9 cellular contexts compared by ENCODE assay signal in the genomic region with DNA sequence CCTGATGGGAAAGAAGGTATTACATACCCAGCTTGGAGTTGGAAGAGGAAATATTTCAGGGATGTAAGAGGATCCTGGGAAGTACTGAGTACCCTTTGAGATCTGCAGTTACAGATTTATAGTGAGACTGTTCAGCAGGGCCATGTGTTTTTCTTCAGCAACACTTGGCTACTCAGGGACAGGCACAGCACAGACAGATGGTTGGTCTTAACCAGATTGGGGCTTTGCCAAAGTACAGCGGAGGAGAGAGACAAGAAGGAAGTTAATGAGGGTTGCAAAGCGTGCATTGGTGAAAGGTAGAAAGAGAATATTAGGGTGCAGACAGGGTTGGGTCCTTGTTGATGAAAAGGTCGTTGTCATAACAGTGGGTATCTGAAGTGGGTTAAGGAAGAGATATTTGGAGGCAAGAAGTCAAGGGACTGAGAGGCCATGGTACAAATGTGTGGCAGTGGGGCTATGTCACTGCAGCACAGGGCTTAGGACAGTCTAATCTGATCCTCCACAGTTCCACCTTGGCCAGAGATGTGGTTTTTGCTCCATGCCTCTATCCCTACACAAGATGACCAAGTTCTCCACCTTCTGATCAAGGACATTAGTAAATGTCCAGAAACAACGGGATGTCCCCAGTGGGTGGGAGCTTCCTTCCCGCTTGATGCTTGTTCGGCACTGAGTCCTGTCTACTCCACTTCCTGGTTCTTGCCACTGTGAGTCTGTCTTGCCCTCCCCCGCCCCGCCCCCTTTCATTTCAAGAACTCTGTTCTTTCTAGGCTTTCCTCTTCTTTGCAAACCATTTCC. TPM values are rescaled to one million over a fixed set of nuclear protein-coding genes. Genes with fewer than 3 reads are reported as not detected.
DNase-seq lines count a peak whose midpoint lies in the region; ATAC-seq, FAIRE-seq and TF ChIP-seq lines count a peak whose summit lies in the region.
"Had no signal": no experiment of that assay in that cellular context is flagged by ENCODE, and none has a peak within 500 bp of the region (broad histone marks: within the 10 kb centered on the region; RNA-seq: fewer than 3 reads in every experiment).

No MANE protein-coding gene starts in this region.

- no peak for DNase-seq in activated B cell treated with CpG ODN at 0.5 μM for 24 hours
- peak; percentile 51 to 59 for DNase-seq in stimulated activated CD4-positive, alpha-beta T cell treated with anti-CD3 and anti-CD28 coated beads, Interleukin-2, amount 100 ng/mL, for 24 hours
- no peak for DNase-seq in GM12892 (ENCODE audit: insufficient read length)
- DNase-seq in GM20000 (ENCODE audit: low spot score), result no peak
- DNase-seq: SJCRH30 had no signal

- TF ChIP-seq POLR2A in GM12892 (IDR thresholded peaks at IDR 0.05; ENCODE audit: low read depth, low read length), result no peak

- TF ChIP-seq CTCF in activated B cell treated with CpG ODN at 0.5 μM for 24 hours (IDR thresholded peaks at IDR 0.05) (no peak), GM20000 (IDR thresholded peaks at IDR 0.05; ENCODE audit: extremely low read depth, missing control alignments) (no peak)

- peak; percentile 65 for ATAC-seq in GM19372 (IDR thresholded peaks at IDR 0.05; ENCODE audit: low read depth, unreplicated experiment)
- ATAC-seq in activated B cell treated with CpG ODN at 0.5 μM for 24 hours (ENCODE audit: low read depth), result peak; percentile 72
- no peak for ATAC-seq in HG02642 (IDR thresholded peaks at IDR 0.05; ENCODE audit: poor library complexity, unreplicated experiment)
- ATAC-seq in HG02678 (IDR thresholded peaks at IDR 0.05; ENCODE audit: unreplicated experiment), result no peak

- FAIRE-seq in GM12892 (lab: Jason Lieb, UNC), result no peak

- intact Hi-C loops in activated B cell treated with CpG ODN at 0.5 μM for 24 hours (cut with micrococcal nuclease), result no loop called here
- intact Hi-C loops in dendritic cell treated with granulocyte-macrophage colony-stimulating factor and Interleukin-4, amounts not matched to agents 40 ng/mL and 50 ng/mL, for 4 days (cut with micrococcal nuclease), result no loop called here

- no peaks in the 10 kb centered on the region for H3K9me3 Mint-ChIP-seq in activated B cell treated with CpG ODN at 0.5 μM for 24 hours
- peaks cover 12% of the 10 kb centered on the region for H3K9me3 Mint-ChIP-seq in dendritic cell treated with granulocyte-macrophage colony-stimulating factor and Interleukin-4, amounts not matched to agents 40 ng/mL and 50 ng/mL, for 4 days

- POLR2A ChIA-PET in activated B cell treated with CpG ODN at 0.5 μM for 24 hours (lab: Charles Lee), result no interaction called here

- H3K4me3 Mint-ChIP-seq in activated B cell treated with CpG ODN at 0.5 μM for 24 hours, result peak overlapping the region; percentile 70
- peak overlapping the region; percentile 24 for H3K4me3 Mint-ChIP-seq in dendritic cell treated with granulocyte-macrophage colony-stimulating factor and Interleukin-4, amounts not matched to agents 40 ng/mL and 50 ng/mL, for 4 days

- CTCF ChIA-PET in activated B cell treated with CpG ODN at 0.5 μM for 24 hours (lab: Charles Lee), result no interaction called here

- peaks cover 10% of the 10 kb centered on the region for H3K4me1 Mint-ChIP-seq in activated B cell treated with CpG ODN at 0.5 μM for 24 hours
- peaks cover 15% of the 10 kb centered on the region for H3K4me1 Mint-ChIP-seq in dendritic cell treated with granulocyte-macrophage colony-stimulating factor and Interleukin-4, amounts not matched to agents 40 ng/mL and 50 ng/mL, for 4 days (ENCODE audit: low read depth)

- H3K27ac Mint-ChIP-seq in activated B cell treated with CpG ODN at 0.5 μM for 24 hours, result peak overlapping the region; percentile 77
- H3K27ac Mint-ChIP-seq in dendritic cell treated with granulocyte-macrophage colony-stimulating factor and Interleukin-4, amounts not matched to agents 40 ng/mL and 50 ng/mL, for 4 days, result peak overlapping the region; percentile 2

- H3K36me3 Mint-ChIP-seq in activated B cell treated with CpG ODN at 0.5 μM for 24 hours (ENCODE audit: low read depth), result no peaks in the 10 kb centered on the region
- H3K36me3 Mint-ChIP-seq in dendritic cell treated with granulocyte-macrophage colony-stimulating factor and Interleukin-4, amounts not matched to agents 40 ng/mL and 50 ng/mL, for 4 days (ENCODE audit: low read depth), result no peaks in the 10 kb centered on the region

- H3K27me3 Mint-ChIP-seq in activated B cell treated with CpG ODN at 0.5 μM for 24 hours, result peaks cover 11% of the 10 kb centered on the region
- no peaks in the 10 kb centered on the region for H3K27me3 Mint-ChIP-seq in dendritic cell treated with granulocyte-macrophage colony-stimulating factor and Interleukin-4, amounts not matched to agents 40 ng/mL and 50 ng/mL, for 4 days

RNA-seq across cellular contexts. Expression of a gene that starts 18.9 kb away (rescaled TPM):
- 9.2 and 10.9 TPM in 2 replicates for total RNA-seq in activated B cell treated with CpG ODN at 0.5 μM for 24 hours
- polyA plus RNA-seq in GM12892 (2012; ENCODE audit: missing spikeins), result 14.3 TPM

Comparison
In these comparisons a context has a peak if more than half of its experiments do, and no peak if none do; other contexts are left out.
1. ATAC-seq: peak in GM19372 (single experiment) and activated B cell treated with CpG ODN at 0.5 μM for 24 hours (single experiment); none in HG02642 (single experiment) and HG02678 (single experiment).
2. DNase-seq: peak in stimulated activated CD4-positive, alpha-beta T cell treated with anti-CD3 and anti-CD28 coated beads, Interleukin-2, amount 100 ng/mL, for 24 hours (2 of 2); none in activated B cell treated with CpG ODN at 0.5 μM for 24 hours (single experiment), GM12892 (single experiment) and GM20000 (single experiment).